ENCODE assay signal across 14 cellular contexts in genomic region chr2:199461455-199462166, GRCh38. TPM values are rescaled to one million over a fixed set of nuclear protein-coding genes. Genes with fewer than 3 reads are reported as not detected.
DNase-seq lines count a peak whose midpoint lies in the region; ATAC-seq and TF ChIP-seq lines count a peak whose summit lies in the region.
"Had no signal": no experiment of that assay in that cellular context is flagged by ENCODE, and none has a peak within 500 bp of the region (broad histone marks: within the 10 kb centered on the region; RNA-seq: fewer than 3 reads in every experiment).

No MANE protein-coding gene starts in this region.

- H3F3A ChIP-seq in SK-N-SH (replicated peaks; ENCODE audit: insufficient read depth): peaks cover 8% of the 10 kb centered on the region

- H3K9ac ChIP-seq in SK-N-SH (no peak overlapping the region), rectal smooth muscle tissue (ENCODE audit: low read length) (no peak overlapping the region)

- H3K27ac ChIP-seq in SK-N-SH (ENCODE audit: low read depth in 2 of 2, low read length in 1 of 2): no peak overlapping the region
- H3K27ac ChIP-seq in rectal smooth muscle tissue (ENCODE audit: low read depth, low read length): no peak overlapping the region
- H3K27ac ChIP-seq: 22Rv1, skin epidermis, thyroid gland, WERI-Rb-1 had no signal

- no peaks in the 10 kb centered on the region for H4K20me1 ChIP-seq in SK-N-SH (ENCODE audit: insufficient read depth)

- no peak for TF ChIP-seq EP300 in SK-N-SH (IDR thresholded peaks at IDR 0.05; ENCODE audit: borderline replicate concordance in 1 of 2, low read depth in 1 of 2, low read length in 1 of 2)

- no peak for TF ChIP-seq CTCF in SK-N-SH (IDR thresholded peaks at IDR 0.05)

- H3K9me3 ChIP-seq in SK-N-SH: no peaks in the 10 kb centered on the region
- H3K9me3 ChIP-seq: thyroid gland had no signal

- CTCF ChIA-PET in SK-N-SH (lab: Yijun Ruan, JAX): interaction anchor here (1.0 to 3.4 kb wide), 5 partner anchors 8 to 1045 kb away, joined by 3 to 12 read pairs (median 3); no protein-coding TSS in a partner anchor

- DNase-seq in SK-N-SH (peak; percentile 31), RKO (ENCODE audit: low spot score) (peak; percentile 18), fibroblast of peridontal ligament (ENCODE audit: extremely low read depth) (peak; percentile 66), AG20443 (ENCODE audit: low spot score) (no peak), ACHN (no peak), pons (ENCODE audit: low spot score) (no peak)
- DNase-seq: NCI-H1436, NCI-H526 treated with DMSO at 0.1 percent for 48 hours, thyroid gland, WERI-Rb-1 had no signal

- no peak overlapping the region for H3K4me2 ChIP-seq in SK-N-SH

- no peaks in the 10 kb centered on the region for H3K9me2 ChIP-seq in SK-N-SH

- no peaks in the 10 kb centered on the region for H3K79me2 ChIP-seq in SK-N-SH (ENCODE audit: insufficient read depth)

- no peak for ATAC-seq in SK-N-SH treated with all-trans-retinoic acid at 6 μM for 48 hours

- H2AFZ ChIP-seq in SK-N-SH (ENCODE audit: low read depth): no peak overlapping the region

- no peak overlapping the region for H3K4me3 ChIP-seq in SK-N-SH (ENCODE audit: low read depth in 2 of 2, low read length in 1 of 2)
- H3K4me3 ChIP-seq in rectal smooth muscle tissue (ENCODE audit: low read length): peak overlapping the region; percentile 59
- H3K4me3 ChIP-seq: skin epidermis, thyroid gland had no signal

- TF ChIP-seq RAD21 in SK-N-SH (IDR thresholded peaks at IDR 0.05; ENCODE audit: low read length): no peak

- H3K36me3 ChIP-seq in SK-N-SH (replicated peaks in 1 of 2; ENCODE audit: control insufficient read depth in 1 of 2, insufficient read depth in 2 of 2, low read length in 1 of 2) (no peaks in the 10 kb centered on the region), rectal smooth muscle tissue (ENCODE audit: control insufficient read depth, insufficient read depth, low read length) (no peaks in the 10 kb centered on the region)
- H3K36me3 ChIP-seq: thyroid gland, WERI-Rb-1 had no signal

- WGBS in SK-N-SH (ENCODE audit: low lambda C conversion rate): 17% methylated on average over 26 of the region's 26 CpGs

- H3K27me3 ChIP-seq in SK-N-SH (ENCODE audit: insufficient read depth) (peaks cover 86% of the 10 kb centered on the region), rectal smooth muscle tissue (ENCODE audit: control insufficient read depth, insufficient read depth, low read length) (peaks cover 38% of the 10 kb centered on the region)

- in situ Hi-C loops in ACHN (cut with HindIII; ENCODE audit: low pct_ligation_motif_present, low pct_unique_long_range_greater_than_20kb, low sequenced_read_pairs): no loop called here

- peaks cover 0 to 12% of the 10 kb centered on the region in 2 experiments; a peak in 1 of 4 replicates for H3K4me1 ChIP-seq in SK-N-SH (ENCODE audit: control insufficient read depth in 1 of 2, insufficient read depth in 2 of 2, low read depth in 1 of 2, low read length in 1 of 2)
- no peaks in the 10 kb centered on the region for H3K4me1 ChIP-seq in rectal smooth muscle tissue (ENCODE audit: control insufficient read depth, insufficient read depth, low read length)

- POLR2A ChIA-PET in SK-N-SH (lab: Yijun Ruan, JAX): no interaction called here

TF ChIP-seq in SK-N-SH, 30 proteins besides CTCF, POLR2A, EP300 and RAD21:
- TF ChIP-seq ELF1 (IDR thresholded peaks at IDR 0.05) (no peak), EZH2phosphoT487 (IDR thresholded peaks at IDR 0.05; ENCODE audit: borderline replicate concordance, low read depth) (peak; percentile 80; the same call in 1 of the 2 replicates), FOSL2 (IDR thresholded peaks at IDR 0.05; ENCODE audit: borderline replicate concordance, low read depth) (no peak), RCOR1 (IDR thresholded peaks at IDR 0.05; ENCODE audit: low read length) (no peak), YY1 (IDR thresholded peaks at IDR 0.05; ENCODE audit: low read depth) (no peak), USF1 (IDR thresholded peaks at IDR 0.05; ENCODE audit: borderline replicate concordance, low read depth) (no peak), PBX3 (IDR thresholded peaks at IDR 0.05) (no peak), RXRA (IDR thresholded peaks at IDR 0.05; ENCODE audit: borderline replicate concordance, low read depth) (no peak), SMC3 (IDR thresholded peaks at IDR 0.05; ENCODE audit: low read depth, low read length) (no peak)

TF ChIP-seq in SK-N-SH treated with all-trans-retinoic acid at 6 μM for 48 hours, 23 proteins besides CTCF, POLR2A, EP300 and RAD21:
- no peak for TF ChIP-seq RARB (CRISPR knock-in tag; IDR thresholded peaks at IDR 0.05)
- no peak for TF ChIP-seq GLIS3 (CRISPR knock-in tag; IDR thresholded peaks at IDR 0.05)
- TF ChIP-seq PPARA (CRISPR knock-in tag; IDR thresholded peaks at IDR 0.05; ENCODE audit: borderline replicate concordance): no peak
- no peak for TF ChIP-seq ZFP30 (CRISPR knock-in tag; IDR thresholded peaks at IDR 0.05)
- TF ChIP-seq ZC3H10 (CRISPR knock-in tag; IDR thresholded peaks at IDR 0.05): no peak
- TF ChIP-seq OSR1 (CRISPR knock-in tag; IDR thresholded peaks at IDR 0.05): no peak
- TF ChIP-seq ARNTL (CRISPR knock-in tag; IDR thresholded peaks at IDR 0.05; ENCODE audit: borderline replicate concordance, low read depth): no peak
- no peak for TF ChIP-seq BACH2 (CRISPR knock-in tag; IDR thresholded peaks at IDR 0.05; ENCODE audit: borderline replicate concordance)
- no peak for TF ChIP-seq SNAI2 (CRISPR knock-in tag; IDR thresholded peaks at IDR 0.05)
- TF ChIP-seq PATZ1 (CRISPR knock-in tag; IDR thresholded peaks at IDR 0.05; ENCODE audit: borderline replicate concordance): no peak
- no peak for TF ChIP-seq ZNF565 (CRISPR knock-in tag; conservative IDR thresholded peaks at IDR 0.05; ENCODE audit: low read depth)

RNA-seq across cellular contexts. Expression of gene SATB2, which starts 3.9 kb away (rescaled TPM):
- 0.06 and 0.13 TPM in 2 replicates for polyA plus RNA-seq in SK-N-SH (2012; rRNA removed)
- polyA plus RNA-seq in SK-N-SH (2012; cell fraction: cytosol; rRNA removed): 0.10 and 0.17 TPM in 2 replicates
- 0.30 and 0.55 TPM in 2 replicates for polyA plus RNA-seq in SK-N-SH (2012; cell fraction: nucleus; rRNA removed)

Comparison
In these comparisons a context has a peak if more than half of its experiments do, and no peak if none do; other contexts are left out.
1. DNase-seq: peak in SK-N-SH (single experiment), RKO (single experiment) and fibroblast of peridontal ligament (single experiment); none in AG20443 (single experiment), ACHN (single experiment) and pons (single experiment).